Comparison of ENCODE assay signal across 1 cellular context in the genomic region with DNA sequence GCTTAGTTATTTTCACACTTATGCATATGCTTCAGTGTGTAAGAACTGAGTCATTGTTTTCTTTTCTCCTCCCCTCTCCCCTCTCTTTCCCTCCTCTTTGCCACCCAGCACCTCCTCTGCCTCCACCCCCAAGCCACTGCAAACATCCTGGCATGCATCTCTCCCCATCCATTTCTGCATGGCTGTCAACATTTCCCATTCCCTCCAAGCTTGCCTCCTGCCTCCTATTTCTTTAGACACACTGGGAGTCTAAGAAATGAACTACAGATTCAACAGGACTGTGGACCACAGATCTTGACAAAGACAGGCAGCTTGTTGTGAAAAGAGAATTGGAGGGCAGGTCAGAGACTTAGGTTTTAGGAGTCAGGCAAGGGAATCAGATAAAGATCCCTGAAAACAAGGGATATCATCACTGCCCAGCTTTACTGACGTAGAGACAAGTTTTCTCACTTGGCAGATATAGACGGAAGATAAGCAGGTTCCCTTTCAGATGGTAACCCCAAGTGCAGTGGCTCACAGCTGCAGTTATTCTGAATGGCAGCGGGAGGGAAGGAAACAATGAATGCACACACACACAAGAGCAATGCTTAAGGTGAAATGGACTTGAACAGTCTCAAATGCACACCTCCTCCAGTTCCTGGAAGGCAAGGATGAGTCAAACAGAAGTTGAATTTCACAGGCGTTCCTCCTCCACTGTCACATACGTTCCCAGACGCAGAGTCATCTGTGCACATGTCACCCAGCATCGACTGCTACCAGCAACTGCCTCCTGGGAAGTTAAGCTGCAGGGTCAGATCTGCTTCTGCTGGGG.
TF ChIP-seq lines count a peak whose summit lies in the region.

No MANE protein-coding gene starts in this region.

TF ChIP-seq in HCT116, 20 proteins besides CTCF, POLR2A, EP300 and RAD21 (continued from another document):
- peak; percentile 92 for TF ChIP-seq JUND (IDR thresholded peaks at IDR 0.05)
- peak; percentile 87 for TF ChIP-seq SIN3A (IDR thresholded peaks at IDR 0.05; ENCODE audit: low read depth)
